Comparison of ENCODE assay signal across 12 cellular contexts in genomic region chr10:50561266-50561665, GRCh38.
DNase-seq lines count a peak whose midpoint lies in the region; ATAC-seq and TF ChIP-seq lines count a peak whose summit lies in the region.
"Had no signal": no experiment of that assay in that cellular context is flagged by ENCODE, and none has a peak within 500 bp of the region (broad histone marks: within the 10 kb centered on the region; RNA-seq: fewer than 3 reads in every experiment).

No MANE protein-coding gene starts in this region.

- CTCF ChIA-PET in AG04450 (lab: Charles Lee): interaction anchor here (0.6 to 1.1 kb wide), 5 partner anchors 8 to 141 kb away, joined by 3 to 4 read pairs (median 3); no protein-coding TSS in a partner anchor

- H3K36me3 ChIP-seq in effector memory CD4-positive, alpha-beta T cell (ENCODE audit: control insufficient read depth, insufficient read depth, low read length): no peaks in the 10 kb centered on the region

- no peaks in the 10 kb centered on the region for H3K9me3 Mint-ChIP-seq in nephron
- H3K9me3 Mint-ChIP-seq: CD8-positive, alpha-beta T cell had no signal

- no peaks in the 10 kb centered on the region for H3K27me3 ChIP-seq in AG04450 (ENCODE audit: control insufficient read depth, insufficient read depth, low read length)
- H3K27me3 ChIP-seq in effector memory CD4-positive, alpha-beta T cell (replicated peaks; ENCODE audit: control insufficient read depth, insufficient read depth, low read length, poor library complexity, severe bottlenecking): no peaks in the 10 kb centered on the region

- DNase-seq in AG04450 (ENCODE audit: low read depth, low spot score): peak; percentile 85
- peak; percentile 65 for DNase-seq in NCI-H446 treated with DMSO at 0.1 percent for 48 hours (lab: John Stamatoyannopoulos, UW)
- peak; percentile 97 for DNase-seq in fibroblast of gingiva (ENCODE audit: low read depth)
- no peak for DNase-seq in effector memory CD4-positive, alpha-beta T cell
- no peak for DNase-seq in NCI-H187 treated with DMSO at 0.1 percent for 48 hours (lab: John Stamatoyannopoulos, UW)
- DNase-seq: activated CD4-positive, alpha-beta T cell treated with anti-CD3 and anti-CD28 coated beads, Interleukin-2, amount 50 U/mL, for 4 hours; islet precursor cell had no signal

- peak overlapping the region; percentile 46 to 76 (median 51) for H3K27ac Mint-ChIP-seq in nephron
- H3K27ac Mint-ChIP-seq: CD8-positive, alpha-beta T cell had no signal

- H3K4me1 ChIP-seq in effector memory CD4-positive, alpha-beta T cell (ENCODE audit: control insufficient read depth, insufficient read depth, low read length, poor library complexity, severe bottlenecking): no peaks in the 10 kb centered on the region

- peaks cover 3% of the 10 kb centered on the region for H3K27me3 Mint-ChIP-seq in nephron (ENCODE audit: low read depth)

- H3K9me3 ChIP-seq in AG04450 (ENCODE audit: control insufficient read depth, insufficient read depth, low read length): no peaks in the 10 kb centered on the region
- no peaks in the 10 kb centered on the region for H3K9me3 ChIP-seq in effector memory CD4-positive, alpha-beta T cell (ENCODE audit: control insufficient read depth, low read length)

- H3K36me3 Mint-ChIP-seq in nephron (ENCODE audit: low read depth): no peaks in the 10 kb centered on the region

- peak overlapping the region; percentile 10; the same call in 1 of the 2 replicates for H3K4me3 ChIP-seq in AG04450 (ENCODE audit: low read depth, low read length)
- no peak overlapping the region for H3K4me3 ChIP-seq in effector memory CD4-positive, alpha-beta T cell (ENCODE audit: insufficient read depth, low read depth, low read length, poor library complexity, severe bottlenecking)
- H3K4me3 ChIP-seq: PC-9 had no signal

- ATAC-seq in GM18868 (IDR thresholded peaks at IDR 0.05; ENCODE audit: unreplicated experiment): no peak
- no peak for ATAC-seq in GM21723 (IDR thresholded peaks at IDR 0.05; ENCODE audit: unreplicated experiment)

- no peak overlapping the region for H3K4me3 Mint-ChIP-seq in nephron
- H3K4me3 Mint-ChIP-seq: CD8-positive, alpha-beta T cell had no signal

- peak overlapping the region; percentile 63 for H3K27ac ChIP-seq in AG04450 (ENCODE audit: low read depth, low read length)
- H3K27ac ChIP-seq in effector memory CD4-positive, alpha-beta T cell (ENCODE audit: insufficient read depth, low read length, poor library complexity, severe bottlenecking): no peak overlapping the region
- H3K27ac ChIP-seq: PC-9 had no signal

- TF ChIP-seq CTCF in AG04450 (IDR thresholded peaks at IDR 0.05; ENCODE audit: low read depth, low read length) (no peak), nephron (IDR thresholded peaks at IDR 0.05; ENCODE audit: unreplicated experiment in 3 of 3) (no peak)

- POLR2A ChIA-PET in AG04450 (lab: Yijun Ruan, JAX): interaction anchor here (0.8 to 1.5 kb wide), 5 partner anchors 9 to 143 kb away, joined by 3 to 6 read pairs (median 5); partner anchors contain the start of gene SGMS1

- peaks cover 34% of the 10 kb centered on the region for H3K4me1 Mint-ChIP-seq in nephron

Comparison
In these comparisons a context has a peak if more than half of its experiments do, and no peak if none do; other contexts are left out.
1. DNase-seq: peak in AG04450 (single experiment), NCI-H446 treated with DMSO at 0.1 percent for 48 hours (single experiment) and fibroblast of gingiva (single experiment); none in effector memory CD4-positive, alpha-beta T cell (0 of 3) and NCI-H187 treated with DMSO at 0.1 percent for 48 hours (single experiment).